In genomic region chr12:96399919-96400630, GRCh38 we compare ENCODE assay signal across 1 cellular context.
TF ChIP-seq lines count a peak whose summit lies in the region.

TSS of gene CDK17 (minus strand) at chr12:96400439. CDS start at chr12:96334836, 65,603 bp downstream.

TF ChIP-seq in WTC11, 78 proteins besides CTCF, POLR2A, EP300 and RAD21 (continued from another document):
- TF ChIP-seq E2F5 (CRISPR knock-in tag; IDR thresholded peaks at IDR 0.05) (no peak), USF1 (CRISPR knock-in tag; IDR thresholded peaks at IDR 0.05) (no peak), FOXP1 (CRISPR knock-in tag; IDR thresholded peaks at IDR 0.05; ENCODE audit: borderline replicate concordance) (peak; percentile 74), ESRRA (CRISPR knock-in tag; IDR thresholded peaks at IDR 0.05; ENCODE audit: borderline replicate concordance) (no peak), JAZF1 (CRISPR knock-in tag; IDR thresholded peaks at IDR 0.05) (no peak), ZNF263 (CRISPR knock-in tag; IDR thresholded peaks at IDR 0.05; ENCODE audit: low read depth) (no peak), TP53 (CRISPR knock-in tag; IDR thresholded peaks at IDR 0.05) (no peak), STAT6 (CRISPR knock-in tag; conservative IDR thresholded peaks at IDR 0.05; ENCODE audit: low read depth) (no peak), NFE2L1 (CRISPR knock-in tag; IDR thresholded peaks at IDR 0.05) (0 out of 2 replicates have a peak, but pooled peaks have one; percentile 46), AFF4 (CRISPR knock-in tag; IDR thresholded peaks at IDR 0.05; ENCODE audit: borderline replicate concordance) (no peak; the same call in 1 of the 2 replicates), TEAD4 (CRISPR knock-in tag; IDR thresholded peaks at IDR 0.05) (no peak), ELF4 (CRISPR knock-in tag; IDR thresholded peaks at IDR 0.05; ENCODE audit: low read depth) (no peak)
